12 cellular contexts compared by ENCODE assay signal in genomic region chr22:42869463-42869862, GRCh38.
"Had no signal": no experiment of that assay in that cellular context is flagged by ENCODE, and none has a peak within 500 bp of the region (broad histone marks: within the 10 kb centered on the region; RNA-seq: fewer than 3 reads in every experiment).

No MANE protein-coding gene starts in this region.

- H3K27ac Mint-ChIP-seq: activated naive CD8-positive, alpha-beta T cell; stimulated activated naive B cell treated with anti-CD40 and anti-IgM and Interleukin-4, amounts not matched to agents 10 μg/mL and 1 μg/mL and 100 μg/mL, for 72 hours; type B pancreatic cell had no signal

- DNase-seq: activated CD4-positive, alpha-beta T cell treated with anti-CD3 and anti-CD28 coated beads, Interleukin-2, amount 50 U/mL, for 1 hour; activated CD8-positive, alpha-beta memory T cell treated with anti-CD3 and anti-CD28 coated beads for 24 hours; activated gamma-delta T cell treated with Interleukin-2 at 50 U/mL for 16 hours; erythroblast; stimulated activated CD4-positive, alpha-beta T cell treated with anti-CD3 and anti-CD28 coated beads, Interleukin-2, amount 100 ng/mL, for 48 hours; stimulated activated naive B cell treated with anti-CD40 and anti-IgM and Interleukin-4, amounts not matched to agents 10 μg/mL and 1 μg/mL and 100 μg/mL, for 72 hours had no signal

- H3K4me3 ChIP-seq: hepatocyte had no signal

- H3K27ac ChIP-seq: hepatocyte had no signal

- FAIRE-seq: kidney had no signal

- H3K27me3 Mint-ChIP-seq: activated naive CD8-positive, alpha-beta T cell; stimulated activated naive B cell treated with anti-CD40 and anti-IgM and Interleukin-4, amounts not matched to agents 10 μg/mL and 1 μg/mL and 100 μg/mL, for 72 hours; type B pancreatic cell had no signal

- H3K9me3 Mint-ChIP-seq: type B pancreatic cell had no signal

- H3K27me3 ChIP-seq: dorsolateral prefrontal cortex, hepatocyte had no signal

- H3K36me3 Mint-ChIP-seq: type B pancreatic cell had no signal

- ATAC-seq: activated CD4-positive, CD25-positive, alpha-beta regulatory T cell treated with anti-CD3 and anti-CD28 coated beads, Interleukin-2, amount 50 U/mL, for 24 hours; stimulated activated naive B cell treated with anti-CD40 and anti-IgM and Interleukin-4, amounts not matched to agents 10 μg/mL and 1 μg/mL and 100 μg/mL, for 72 hours had no signal

- H3K4me3 Mint-ChIP-seq: activated naive CD8-positive, alpha-beta T cell; stimulated activated naive B cell treated with anti-CD40 and anti-IgM and Interleukin-4, amounts not matched to agents 10 μg/mL and 1 μg/mL and 100 μg/mL, for 72 hours; type B pancreatic cell had no signal
